ENCODE assay signal across 8 cellular contexts in genomic region chr4:185211035-185211434, GRCh38. TPM values are rescaled to one million over a fixed set of nuclear protein-coding genes. Genes with fewer than 3 reads are reported as not detected.
DNase-seq lines count a peak whose midpoint lies in the region; ATAC-seq, FAIRE-seq and TF ChIP-seq lines count a peak whose summit lies in the region.

No MANE protein-coding gene starts in this region.

- DNase-seq in AG04450 (ENCODE audit: low read depth, low spot score) (no peak), HT-29 (ENCODE audit: low spot score) (peak; percentile 19), bronchial epithelial cell (ENCODE audit: low read depth) (no peak), activated gamma-delta T cell treated with Interleukin-2 at 50 U/mL for 16 hours (no peak), SKM-1 treated with dmso at 0.1 percent for 144 hours (lab: John Stamatoyannopoulos, UW; ENCODE audit: unreplicated experiment) (no peak), NCI-H446 treated with DMSO at 0.1 percent for 48 hours (lab: John Stamatoyannopoulos, UW) (no peak), left lobe of liver (ENCODE audit: low spot score) (no peak)

- H3K36me3 ChIP-seq in bronchial epithelial cell (ENCODE audit: control insufficient read depth, insufficient read depth, low read length) (no peaks in the 10 kb centered on the region), muscle layer of duodenum (ENCODE audit: control insufficient read depth in 1 of 2, insufficient read depth in 2 of 2, low read length in 2 of 2) (no peaks in the 10 kb centered on the region)

- H3K4me1 ChIP-seq in muscle layer of duodenum (ENCODE audit: control insufficient read depth in 1 of 2, insufficient read depth in 2 of 2, low read length in 2 of 2) = peaks cover 0 to 18% of the 10 kb centered on the region in 2 donors

- no peak for FAIRE-seq in bronchial epithelial cell (lab: Jason Lieb, UNC)

- POLR2A ChIA-PET in AG04450 (lab: Yijun Ruan, JAX) = no interaction called here

- CTCF ChIA-PET in AG04450 (lab: Charles Lee) = interaction anchor here (1.3 kb wide), 1 partner anchor 27 kb away, joined by 3 read pairs; no protein-coding TSS in a partner anchor

- H3K9me3 ChIP-seq in AG04450 (ENCODE audit: control insufficient read depth, insufficient read depth, low read length) (no peaks in the 10 kb centered on the region), muscle layer of duodenum (ENCODE audit: control insufficient read depth in 1 of 2, low read length in 2 of 2) (no peaks in the 10 kb centered on the region)

- no peak for ATAC-seq in left lobe of liver

- no peak overlapping the region for H3K27ac ChIP-seq in AG04450 (ENCODE audit: low read depth, low read length)
- H3K27ac ChIP-seq in muscle layer of duodenum (ENCODE audit: low read length) = peak overlapping the region; percentile 16

- no peak for TF ChIP-seq CTCF in AG04450 (IDR thresholded peaks at IDR 0.05; ENCODE audit: low read depth, low read length)
- no peak for TF ChIP-seq CTCF in bronchial epithelial cell (IDR thresholded peaks at IDR 0.05; ENCODE audit: insufficient read depth, low read length, severe bottlenecking)

- no peaks in the 10 kb centered on the region for H3K27me3 ChIP-seq in AG04450 (ENCODE audit: control insufficient read depth, insufficient read depth, low read length)
- H3K27me3 ChIP-seq in bronchial epithelial cell (ENCODE audit: control insufficient read depth, insufficient read depth, low read length) = no peaks in the 10 kb centered on the region
- H3K27me3 ChIP-seq in muscle layer of duodenum (ENCODE audit: low read depth, low read length) = no peaks in the 10 kb centered on the region

- H3K4me3 ChIP-seq in AG04450 (ENCODE audit: low read depth, low read length) = peak overlapping the region; percentile 86
- H3K4me3 ChIP-seq in bronchial epithelial cell (ENCODE audit: low read depth, low read length) = peak overlapping the region; percentile 47
- peak overlapping the region; percentile 70 to 81 for H3K4me3 ChIP-seq in muscle layer of duodenum (ENCODE audit: low read depth in 1 of 2, low read length in 2 of 2)

RNA-seq across cellular contexts. Expression of gene SNX25, which starts 1.6 kb away (rescaled TPM):
- 12.6 and 12.7 TPM in 2 replicates for polyA plus RNA-seq in AG04450 (2011; rRNA removed)
- 35.9 and 48.1 TPM in 2 replicates for polyA minus RNA-seq in AG04450 (2011; rRNA and poly(A)+ RNA removed)
- 3.3 and 4.8 TPM in 2 replicates for total RNA-seq in HT-29 (2014; rRNA removed; shearing (Covaris generic))
- total RNA-seq in bronchial epithelial cell = 14.3 and 18.4 TPM in 2 replicates
- 11.4 TPM for total RNA-seq in left lobe of liver

RNA-seq across cellular contexts. Expression of gene CFAP97, which starts 7.2 kb away (rescaled TPM):
- 33.5 and 51.1 TPM in 2 replicates for polyA plus RNA-seq in AG04450 (2011; rRNA removed)
- polyA minus RNA-seq in AG04450 (2011; rRNA and poly(A)+ RNA removed) = 15.3 and 24.3 TPM in 2 replicates
- total RNA-seq in HT-29 (2014; rRNA removed; shearing (Covaris generic)) = 7.1 and 8.0 TPM in 2 replicates
- total RNA-seq in bronchial epithelial cell = 30.0 and 32.9 TPM in 2 replicates
- 11.3 TPM for total RNA-seq in left lobe of liver
